ENCODE assay signal across 34 cellular contexts in the genomic region with DNA sequence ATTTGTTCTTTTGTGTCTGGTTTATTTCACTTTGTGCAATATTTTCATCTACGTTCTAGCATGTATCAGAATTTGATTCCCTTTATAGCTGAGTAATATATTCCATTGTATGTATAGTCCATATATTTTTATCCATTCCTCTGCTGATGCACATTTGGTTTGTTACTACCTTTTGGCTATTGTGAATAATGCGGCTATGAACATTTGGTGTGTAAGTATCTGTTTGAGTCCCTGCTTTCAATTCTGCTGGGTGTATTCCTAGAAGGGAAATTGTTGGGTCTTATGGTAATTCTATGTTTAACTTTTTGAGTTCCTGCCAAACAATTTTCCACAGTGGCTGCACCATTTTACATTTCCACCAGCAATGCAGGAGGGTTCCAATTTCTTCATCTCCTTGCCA. TPM values are rescaled to one million over a fixed set of nuclear protein-coding genes. Genes with fewer than 3 reads are reported as not detected.
"Had no signal": no experiment of that assay in that cellular context is flagged by ENCODE, and none has a peak within 500 bp of the region (broad histone marks: within the 10 kb centered on the region; RNA-seq: fewer than 3 reads in every experiment).

No MANE protein-coding gene starts in this region.

- H3K4me3 ChIP-seq: adrenal gland, body of pancreas, esophagus muscularis mucosa, gastrocnemius medialis, heart left ventricle had no signal

- FAIRE-seq: colon had no signal

- DNase-seq: activated B cell treated with CpG ODN at 0.5 μM for 24 hours; activated CD4-positive, alpha-beta memory T cell treated with anti-CD3 and anti-CD28 coated beads, Interleukin-2, amount 10 ng/mL, durations not matched to agents 7 days and 5 days; activated CD4-positive, alpha-beta T cell treated with anti-CD3 and anti-CD28 coated beads for 4 hours; activated CD4-positive, alpha-beta T cell treated with anti-CD3 and anti-CD28 coated beads, Interleukin-2, amount 10 ng/mL, durations not matched to agents 7 days and 5 days; activated CD4-positive, alpha-beta T cell treated with anti-CD3 and anti-CD28 coated beads, Interleukin-2, amount 50 U/mL, for 4 hours; activated CD8-positive, alpha-beta memory T cell treated with anti-CD3 and anti-CD28 coated beads, Interleukin-2, amount 50 U/mL, for 48 hours; activated gamma-delta T cell; activated naive CD4-positive, alpha-beta T cell; activated naive CD8-positive, alpha-beta T cell treated with anti-CD3 and anti-CD28 coated beads for 36 hours; activated naive CD8-positive, alpha-beta T cell treated with anti-CD3 and anti-CD28 coated beads, Interleukin-2, amount 50 U/mL, for 24 hours; activated T-cell treated with anti-CD3 and anti-CD28 coated beads for 4 hours; activated T-cell treated with anti-CD3 and anti-CD28 coated beads, Interleukin-2, amount 50 U/mL, for 4 hours; adrenal gland; amygdala; aorta; body of pancreas; caudate nucleus; cortex of kidney; dermis blood vessel endothelial cell; effector CD4-positive, alpha-beta T cell; effector memory CD8-positive, alpha-beta T cell; erythroblast; foreskin keratinocyte; gastrocnemius medialis; glutamatergic neuron; heart left ventricle; T-helper 17 cell; T1000; WERI-Rb-1 had no signal

- H3K36me3 ChIP-seq: adrenal gland, esophagus muscularis mucosa, gastrocnemius medialis, heart left ventricle, WERI-Rb-1 had no signal

- H3K4me1 ChIP-seq: adrenal gland, body of pancreas, esophagus muscularis mucosa, gastrocnemius medialis, heart left ventricle had no signal

- H3K27me3 ChIP-seq: adrenal gland, body of pancreas, esophagus muscularis mucosa, foreskin keratinocyte, gastrocnemius medialis had no signal

- ATAC-seq: activated T-cell treated with anti-CD3 and anti-CD28 coated beads, Interleukin-2, amount 50 U/mL, for 4 hours; body of pancreas; effector memory CD8-positive, alpha-beta T cell; foreskin keratinocyte; gastrocnemius medialis; heart left ventricle; T-helper 17 cell had no signal

- H3K9me3 Mint-ChIP-seq: activated CD4-positive, alpha-beta memory T cell treated with anti-CD3 and anti-CD28 coated beads, Interleukin-2, amount 10 ng/mL, durations not matched to agents 7 days and 5 days; activated T-helper 1 cell treated with anti-CD3 and anti-CD28 coated beads, Interleukin-12 subunit alpha, Interleukin-12 subunit beta, Interleukin-2, Interleukin-4 antibody, amounts not matched to agents 30 ng/mL and 10 ng/mL and 1 ng/mL, durations not matched to agents 14 hours and 24 hours and 36 hours; effector memory CD8-positive, alpha-beta T cell; T-helper 2 cell treated with Interferon-gamma antibody and Interleukin-4, amounts not matched to agents 5 μg/mL and 100 μg/mL, for 36 hours had no signal

- H3K27ac ChIP-seq: adrenal gland, body of pancreas, esophagus muscularis mucosa, foreskin keratinocyte, gastrocnemius medialis, heart left ventricle, WERI-Rb-1 had no signal

- H3K27ac Mint-ChIP-seq: activated B cell treated with CpG ODN at 0.5 μM for 24 hours; activated CD4-positive, alpha-beta memory T cell treated with anti-CD3 and anti-CD28 coated beads, Interleukin-2, amount 10 ng/mL, durations not matched to agents 7 days and 5 days; activated CD4-positive, alpha-beta T cell treated with anti-CD3 and anti-CD28 coated beads, Interleukin-2, amount 10 ng/mL, durations not matched to agents 7 days and 5 days; activated naive CD4-positive, alpha-beta T cell treated with anti-CD3 and anti-CD28 coated beads, Interleukin-2, amount 50 U/mL, for 24 hours; activated naive CD8-positive, alpha-beta T cell treated with anti-CD3 and anti-CD28 coated beads for 36 hours; activated naive CD8-positive, alpha-beta T cell treated with anti-CD3 and anti-CD28 coated beads, Interleukin-2, amount 50 U/mL, for 24 hours; activated T-helper 1 cell treated with anti-CD3 and anti-CD28 coated beads, Interleukin-12 subunit alpha, Interleukin-12 subunit beta, Interleukin-2, Interleukin-4 antibody, amounts not matched to agents 30 ng/mL and 10 ng/mL and 1 ng/mL, durations not matched to agents 14 hours and 24 hours and 36 hours; effector memory CD8-positive, alpha-beta T cell; T-helper 17 cell; T-helper 2 cell treated with Interferon-gamma antibody and Interleukin-4, amounts not matched to agents 5 μg/mL and 100 μg/mL, for 36 hours had no signal

- H3K9me3 ChIP-seq: adrenal gland, body of pancreas had no signal

- H3K4me1 Mint-ChIP-seq: activated CD4-positive, alpha-beta T cell treated with anti-CD3 and anti-CD28 coated beads, Interleukin-2, amount 10 ng/mL, durations not matched to agents 7 days and 5 days; T-helper 17 cell had no signal

- H3K36me3 Mint-ChIP-seq: activated naive CD4-positive, alpha-beta T cell treated with anti-CD3 and anti-CD28 coated beads, Interleukin-2, amount 50 U/mL, for 24 hours had no signal

- H3K4me3 Mint-ChIP-seq: activated B cell treated with CpG ODN at 0.5 μM for 24 hours; activated CD4-positive, alpha-beta memory T cell treated with anti-CD3 and anti-CD28 coated beads, Interleukin-2, amount 10 ng/mL, durations not matched to agents 7 days and 5 days; activated CD4-positive, alpha-beta T cell treated with anti-CD3 and anti-CD28 coated beads, Interleukin-2, amount 10 ng/mL, durations not matched to agents 7 days and 5 days; activated naive CD4-positive, alpha-beta T cell treated with anti-CD3 and anti-CD28 coated beads, Interleukin-2, amount 50 U/mL, for 24 hours; activated naive CD8-positive, alpha-beta T cell treated with anti-CD3 and anti-CD28 coated beads for 36 hours; activated naive CD8-positive, alpha-beta T cell treated with anti-CD3 and anti-CD28 coated beads, Interleukin-2, amount 50 U/mL, for 24 hours; activated T-cell treated with anti-CD3 and anti-CD28 coated beads, Interleukin-2, amount 50 U/mL, for 4 hours; activated T-helper 1 cell treated with anti-CD3 and anti-CD28 coated beads, Interleukin-12 subunit alpha, Interleukin-12 subunit beta, Interleukin-2, Interleukin-4 antibody, amounts not matched to agents 30 ng/mL and 10 ng/mL and 1 ng/mL, durations not matched to agents 14 hours and 24 hours and 36 hours; effector memory CD8-positive, alpha-beta T cell; T-helper 17 cell; T-helper 2 cell treated with Interferon-gamma antibody and Interleukin-4, amounts not matched to agents 5 μg/mL and 100 μg/mL, for 36 hours had no signal

RNA-seq across cellular contexts. Expression of a gene that starts 52.4 kb away (rescaled TPM):
- total RNA-seq: adrenal gland, body of pancreas, gastrocnemius medialis had no signal
- polyA plus RNA-seq: foreskin keratinocyte, heart left ventricle had no signal
